ENCODE assay signal across 23 cellular contexts in genomic region chr3:123628996-123629746, GRCh38.
"Had no signal": no experiment of that assay in that cellular context is flagged by ENCODE, and none has a peak within 500 bp of the region (broad histone marks: within the 10 kb centered on the region; RNA-seq: fewer than 3 reads in every experiment).

No MANE protein-coding gene starts in this region.

- H3K4me3 ChIP-seq: body of pancreas, Peyer's patch had no signal

- H3K9me3 ChIP-seq: body of pancreas, Peyer's patch had no signal

- H3K27ac ChIP-seq: RWPE1 had no signal

- H3K4me3 Mint-ChIP-seq: activated CD8-positive, alpha-beta memory T cell treated with anti-CD3 and anti-CD28 coated beads, Interleukin-2, amount 10 ng/mL, durations not matched to agents 7 days and 5 days; activated naive CD4-positive, alpha-beta T cell treated with anti-CD3 and anti-CD28 coated beads, Interleukin-2, amount 50 U/mL, for 24 hours; activated T-cell treated with anti-CD3 and anti-CD28 coated beads, Interleukin-2, amount 50 U/mL, for 24 hours; activated T-helper 1 cell treated with anti-CD3 and anti-CD28 coated beads, Interleukin-12 subunit alpha, Interleukin-12 subunit beta, Interleukin-2, Interleukin-4 antibody, amounts not matched to agents 30 ng/mL and 10 ng/mL and 1 ng/mL, durations not matched to agents 14 hours and 24 hours and 36 hours; T-helper 1 cell treated with Interleukin-12 subunit alpha and Interleukin-12 subunit beta and Interleukin-4 antibody, amounts not matched to agents 30 μg/mL and 1 μg/mL, for 36 hours; WTC11 had no signal

- DNase-seq: activated CD4-positive, alpha-beta T cell treated with anti-CD3 and anti-CD28 coated beads for 48 hours; activated CD4-positive, alpha-beta T cell treated with anti-CD3 and anti-CD28 coated beads, Interleukin-2, amount 50 U/mL, for 4 hours; activated CD4-positive, CD25-positive, alpha-beta regulatory T cell treated with anti-CD3 and anti-CD28 coated beads, Interleukin-2, amount 50 U/mL, for 72 hours; activated CD8-positive, alpha-beta memory T cell treated with anti-CD3 and anti-CD28 coated beads, Interleukin-2, amount 10 ng/mL, durations not matched to agents 7 days and 5 days; activated effector memory CD4-positive, alpha-beta T cell treated with Interleukin-2 at 50 U/mL for 16 hours; activated naive CD4-positive, alpha-beta T cell; activated T-cell treated with anti-CD3 and anti-CD28 coated beads, Interleukin-2, amount 50 U/mL, for 24 hours; Kasumi-1; KBM-7; NCI-H1105 treated with DMSO at 0.1 percent for 48 hours; NCI-H146; NCI-H187 treated with DMSO at 0.1 percent for 48 hours; NCI-H2081 treated with DMSO at 0.1 percent for 48 hours; NCI-H446; NCI-H524; SHP77 had no signal

- H3K4me1 ChIP-seq: Peyer's patch had no signal

- H3K9me3 Mint-ChIP-seq: activated naive CD4-positive, alpha-beta T cell treated with anti-CD3 and anti-CD28 coated beads, Interleukin-2, amount 50 U/mL, for 24 hours; activated T-cell treated with anti-CD3 and anti-CD28 coated beads, Interleukin-2, amount 50 U/mL, for 24 hours; activated T-helper 1 cell treated with anti-CD3 and anti-CD28 coated beads, Interleukin-12 subunit alpha, Interleukin-12 subunit beta, Interleukin-2, Interleukin-4 antibody, amounts not matched to agents 30 ng/mL and 10 ng/mL and 1 ng/mL, durations not matched to agents 14 hours and 24 hours and 36 hours; T-helper 1 cell treated with Interleukin-12 subunit alpha and Interleukin-12 subunit beta and Interleukin-4 antibody, amounts not matched to agents 30 μg/mL and 1 μg/mL, for 36 hours had no signal

- H3K36me3 Mint-ChIP-seq: activated CD8-positive, alpha-beta memory T cell treated with anti-CD3 and anti-CD28 coated beads, Interleukin-2, amount 10 ng/mL, durations not matched to agents 7 days and 5 days had no signal

- ATAC-seq: activated CD8-positive, alpha-beta memory T cell treated with anti-CD3 and anti-CD28 coated beads, Interleukin-2, amount 10 ng/mL, durations not matched to agents 7 days and 5 days had no signal

- H3K27me3 Mint-ChIP-seq: activated CD8-positive, alpha-beta memory T cell treated with anti-CD3 and anti-CD28 coated beads, Interleukin-2, amount 10 ng/mL, durations not matched to agents 7 days and 5 days had no signal

- H3K27ac Mint-ChIP-seq: activated CD8-positive, alpha-beta memory T cell treated with anti-CD3 and anti-CD28 coated beads, Interleukin-2, amount 10 ng/mL, durations not matched to agents 7 days and 5 days; activated naive CD4-positive, alpha-beta T cell treated with anti-CD3 and anti-CD28 coated beads, Interleukin-2, amount 50 U/mL, for 24 hours; activated T-cell treated with anti-CD3 and anti-CD28 coated beads, Interleukin-2, amount 50 U/mL, for 24 hours; activated T-helper 1 cell treated with anti-CD3 and anti-CD28 coated beads, Interleukin-12 subunit alpha, Interleukin-12 subunit beta, Interleukin-2, Interleukin-4 antibody, amounts not matched to agents 30 ng/mL and 10 ng/mL and 1 ng/mL, durations not matched to agents 14 hours and 24 hours and 36 hours; T-helper 1 cell treated with Interleukin-12 subunit alpha and Interleukin-12 subunit beta and Interleukin-4 antibody, amounts not matched to agents 30 μg/mL and 1 μg/mL, for 36 hours; WTC11 had no signal

- H3K27me3 ChIP-seq: body of pancreas, Peyer's patch had no signal

- H3K4me1 Mint-ChIP-seq: activated CD8-positive, alpha-beta memory T cell treated with anti-CD3 and anti-CD28 coated beads, Interleukin-2, amount 10 ng/mL, durations not matched to agents 7 days and 5 days; activated naive CD4-positive, alpha-beta T cell treated with anti-CD3 and anti-CD28 coated beads, Interleukin-2, amount 50 U/mL, for 24 hours had no signal
